ENCODE assay signal across 8 cellular contexts in genomic region chr1:230642263-230642959, GRCh38. TPM values are rescaled to one million over a fixed set of nuclear protein-coding genes. Genes with fewer than 3 reads are reported as not detected.
DNase-seq lines count a peak whose midpoint lies in the region; ATAC-seq, FAIRE-seq and TF ChIP-seq lines count a peak whose summit lies in the region.

A gene with protein sequence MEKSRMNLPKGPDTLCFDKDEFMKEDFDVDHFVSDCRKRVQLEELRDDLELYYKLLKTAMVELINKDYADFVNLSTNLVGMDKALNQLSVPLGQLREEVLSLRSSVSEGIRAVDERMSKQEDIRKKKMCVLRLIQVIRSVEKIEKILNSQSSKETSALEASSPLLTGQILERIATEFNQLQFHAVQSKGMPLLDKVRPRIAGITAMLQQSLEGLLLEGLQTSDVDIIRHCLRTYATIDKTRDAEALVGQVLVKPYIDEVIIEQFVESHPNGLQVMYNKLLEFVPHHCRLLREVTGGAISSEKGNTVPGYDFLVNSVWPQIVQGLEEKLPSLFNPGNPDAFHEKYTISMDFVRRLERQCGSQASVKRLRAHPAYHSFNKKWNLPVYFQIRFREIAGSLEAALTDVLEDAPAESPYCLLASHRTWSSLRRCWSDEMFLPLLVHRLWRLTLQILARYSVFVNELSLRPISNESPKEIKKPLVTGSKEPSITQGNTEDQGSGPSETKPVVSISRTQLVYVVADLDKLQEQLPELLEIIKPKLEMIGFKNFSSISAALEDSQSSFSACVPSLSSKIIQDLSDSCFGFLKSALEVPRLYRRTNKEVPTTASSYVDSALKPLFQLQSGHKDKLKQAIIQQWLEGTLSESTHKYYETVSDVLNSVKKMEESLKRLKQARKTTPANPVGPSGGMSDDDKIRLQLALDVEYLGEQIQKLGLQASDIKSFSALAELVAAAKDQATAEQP (plus strand): TSS chr1:230642481. CDS start chr1:230642607, 126 bp downstream.

- H3K9ac ChIP-seq in HUES6 (ENCODE audit: low read length) (peak within 1 kb of the TSS; percentile 92), OCI-LY1 (ENCODE audit: low read length) (peak within 1 kb of the TSS; percentile 76), endothelial cell of umbilical vein (replicated peaks; ENCODE audit: extremely low read depth, insufficient read depth, low read length) (peak within 1 kb of the TSS; percentile 18)

- dilution Hi-C loops in endothelial cell of umbilical vein (cut with MboI; ENCODE audit: extremely low pct_ligation_motif_present, low sequenced_read_pairs) = no loop called here

- peak; percentile 93 for FAIRE-seq in endothelial cell of umbilical vein (lab: Jason Lieb, UNC)

- DNase-seq in DMS 273 (lab: John Stamatoyannopoulos, UW; ENCODE audit: unreplicated experiment) (peak; percentile 98), endothelial cell of umbilical vein (ENCODE audit: low read depth, low spot score) (peak; percentile 94), middle frontal gyrus (ENCODE audit: extremely low spot score, low spot score) (peak; percentile 88)
- peak; percentile 100 for DNase-seq in activated CD8-positive, alpha-beta memory T cell treated with anti-CD3 and anti-CD28 coated beads, Interleukin-2, amount 50 U/mL, for 48 hours
- peak; percentile 94 to 97 for DNase-seq in stimulated activated CD8-positive, alpha-beta memory T cell treated with anti-CD3 and anti-CD28 coated beads, Interleukin-4, amount 100 ng/mL, for 1 hour (ENCODE audit: low read depth in 2 of 2, low spot score in 1 of 2)

- TSS peak; percentile 70 for BruUV-seq in endothelial cell of umbilical vein (replicated peaks; lab: Mats Ljungman, UMichigan)

- POLR2A ChIA-PET in endothelial cell of umbilical vein (lab: Charles Lee) = interaction anchor here (0.6 kb wide), 1 partner anchor 226 kb away, joined by 5 read pairs; the partner anchor contains the start of gene C1orf198

- H3K4me2 ChIP-seq in OCI-LY1 (ENCODE audit: low read length) (peak within 1 kb of the TSS; percentile 93), endothelial cell of umbilical vein (ENCODE audit: insufficient read depth, low read length) (peak within 1 kb of the TSS; percentile 77)

- H3K9me2 ChIP-seq in OCI-LY1 (ENCODE audit: low read depth, low read length) = no peaks in the 10 kb centered on the region

- H2AFZ ChIP-seq in OCI-LY1 (ENCODE audit: low read length) (peak within 1 kb of the TSS; percentile 44), endothelial cell of umbilical vein (ENCODE audit: low read depth, low read length) (peak within 1 kb of the TSS; percentile 81)

- H3K9me3 ChIP-seq in HUES6 (ENCODE audit: control insufficient read depth, insufficient read depth, low read depth, low read length) (no peaks in the 10 kb centered on the region), OCI-LY1 (ENCODE audit: low read length) (no peaks in the 10 kb centered on the region), endothelial cell of umbilical vein (replicated peaks; ENCODE audit: control insufficient read depth, insufficient read depth, low read length) (no peaks in the 10 kb centered on the region)

- no peaks in the 10 kb centered on the region for H4K20me1 ChIP-seq in OCI-LY1 (ENCODE audit: insufficient read depth, low read length)
- no peaks in the 10 kb centered on the region for H4K20me1 ChIP-seq in endothelial cell of umbilical vein (replicated peaks; ENCODE audit: control insufficient read depth, extremely low read depth, insufficient read depth, low read length)

- H3K4me3 ChIP-seq in HUES6 (ENCODE audit: low read depth, low read length) (peak within 1 kb of the TSS; percentile 100), OCI-LY1 (ENCODE audit: low read depth, low read length, poor library complexity, severe bottlenecking) (peak within 1 kb of the TSS; percentile 80), endothelial cell of umbilical vein (replicated peaks in 1 of 3; ENCODE audit: insufficient read depth in 1 of 3, low read depth in 1 of 3, low read length in 3 of 3) (peak within 1 kb of the TSS; percentile 4 to 95 (median 47))

- peak within 1 kb of the TSS; percentile 78; the same call in 1 of the 2 replicates for H3K27ac ChIP-seq in HUES6 (ENCODE audit: low read depth, low read length)
- H3K27ac ChIP-seq in OCI-LY1 (ENCODE audit: low read depth, low read length, poor library complexity, severe bottlenecking) = peak within 1 kb of the TSS; percentile 8
- no peak within 1 kb of the TSS for H3K27ac ChIP-seq in endothelial cell of umbilical vein (ENCODE audit: insufficient read depth, low read depth, low read length)

- peak; percentile 90 for TF ChIP-seq CTCF in OCI-LY1 (IDR thresholded peaks at IDR 0.05; ENCODE audit: low read length)
- peak; percentile 100 for TF ChIP-seq CTCF in endothelial cell of umbilical vein (IDR thresholded peaks at IDR 0.05; ENCODE audit: extremely low read depth in 1 of 2, insufficient read depth in 1 of 2, low read depth in 1 of 2, low read length in 2 of 2)

- no peaks in the 10 kb centered on the region for H3F3A ChIP-seq in OCI-LY1 (ENCODE audit: insufficient read depth, low read length)

- ATAC-seq in GM21423 (IDR thresholded peaks at IDR 0.05; ENCODE audit: unreplicated experiment) = peak; percentile 95

- peaks cover 11% of the 10 kb centered on the region; the same call in 1 of the 2 replicates for H3K4me1 ChIP-seq in HUES6 (ENCODE audit: control insufficient read depth, insufficient read depth, low read length)
- H3K4me1 ChIP-seq in OCI-LY1 (ENCODE audit: insufficient read depth, low read length, severe bottlenecking) = peaks cover 27% of the 10 kb centered on the region
- H3K4me1 ChIP-seq in endothelial cell of umbilical vein (ENCODE audit: control insufficient read depth, extremely low read depth, insufficient read depth, low read length) = peaks cover 12% of the 10 kb centered on the region

- CTCF ChIA-PET in endothelial cell of umbilical vein (lab: Charles Lee) = interaction anchor here (0.6 to 1.8 kb wide), 11 partner anchors 8 to 618 kb away, joined by 3 to 8 read pairs (median 4); partner anchors contain the start of genes ARV1, PGBD5 and TTC13

- H3K79me2 ChIP-seq in OCI-LY1 (ENCODE audit: insufficient read depth, low read length) (peaks cover 31% of the 10 kb centered on the region), endothelial cell of umbilical vein (ENCODE audit: control insufficient read depth, insufficient read depth, low read length) (peaks cover 31% of the 10 kb centered on the region)

- intact Hi-C loops in endothelial cell of umbilical vein (cut with micrococcal nuclease) = loop anchor here (1.0 to 5.0 kb wide), 11 partner anchors 112 to 1185 kb away; partner anchors contain the start of genes TSNAX and TTC13

- H3K27me3 ChIP-seq in HUES6 (ENCODE audit: control insufficient read depth, insufficient read depth, low read length) = peaks cover 6% of the 10 kb centered on the region; the same call in 1 of the 2 replicates
- H3K27me3 ChIP-seq in OCI-LY1 (ENCODE audit: insufficient read depth, low read length) = no peaks in the 10 kb centered on the region
- peaks cover 6 to 8% of the 10 kb centered on the region in 2 experiments for H3K27me3 ChIP-seq in endothelial cell of umbilical vein (ENCODE audit: control insufficient read depth in 2 of 2, insufficient read depth in 2 of 2, low read length in 2 of 2)

- TF ChIP-seq POLR2A in endothelial cell of umbilical vein (IDR thresholded peaks at IDR 0.05; ENCODE audit: low read depth, low read length) = peak; percentile 65

- H3K36me3 ChIP-seq in HUES6 (ENCODE audit: control insufficient read depth, insufficient read depth, low read length) = no peaks in the 10 kb centered on the region; the same call in 1 of the 2 replicates
- peaks cover 7% of the 10 kb centered on the region for H3K36me3 ChIP-seq in OCI-LY1 (ENCODE audit: insufficient read depth, low read length)
- H3K36me3 ChIP-seq in endothelial cell of umbilical vein (ENCODE audit: control insufficient read depth in 2 of 2, extremely low read depth in 1 of 2, insufficient read depth in 2 of 2, low read length in 2 of 2) = no peaks in the 10 kb centered on the region

- H3K9me1 ChIP-seq in endothelial cell of umbilical vein (replicated peaks; ENCODE audit: control insufficient read depth, extremely low read depth, insufficient read depth, low read length) = no peaks in the 10 kb centered on the region

TF ChIP-seq in endothelial cell of umbilical vein, 7 proteins besides CTCF, POLR2A, EP300 and RAD21:
- no peak for TF ChIP-seq JUN (IDR thresholded peaks at IDR 0.05; ENCODE audit: borderline replicate concordance, insufficient read depth, insufficient read length, low read depth)
- TF ChIP-seq GATA2 (IDR thresholded peaks at IDR 0.05; ENCODE audit: insufficient read depth, insufficient read length, low read depth, low read length) = no peak
- peak; percentile 3 for TF ChIP-seq MAX (IDR thresholded peaks at IDR 0.05; ENCODE audit: insufficient read depth, insufficient read length)
- no peak for TF ChIP-seq EZH2 (IDR thresholded peaks at IDR 0.05; ENCODE audit: borderline replicate concordance, low read depth, low read length, severe bottlenecking)
- peak; percentile 81 for TF ChIP-seq POLR2AphosphoS5 (IDR thresholded peaks at IDR 0.05; ENCODE audit: insufficient read depth, low read depth, low read length)

RNA-seq across cellular contexts. Expression of the gene that starts here (rescaled TPM):
- total RNA-seq in endothelial cell of umbilical vein = 20.7 and 24.2 TPM in 2 replicates
- polyA plus RNA-seq in endothelial cell of umbilical vein = 6.1 and 7.6 TPM in 2 replicates
- polyA plus RNA-seq in endothelial cell of umbilical vein (2011; cell fraction: cytosol; rRNA removed) = 9.3 and 9.6 TPM in 2 replicates
- polyA plus RNA-seq in endothelial cell of umbilical vein (2011; cell fraction: nucleus; rRNA removed) = 25.8 and 28.7 TPM in 2 replicates
- 11.3 and 14.0 TPM in 2 replicates for polyA plus RNA-seq in endothelial cell of umbilical vein (2012)
- polyA minus RNA-seq in endothelial cell of umbilical vein = 13.1 TPM in 2 replicates
- polyA minus RNA-seq in endothelial cell of umbilical vein (2011; cell fraction: cytosol; rRNA and poly(A)+ RNA removed) = 11.4 TPM
- 14.0 and 19.5 TPM in 2 replicates for polyA minus RNA-seq in endothelial cell of umbilical vein (2011; cell fraction: nucleus; rRNA and poly(A)+ RNA removed)

Comparison
In these comparisons a context has a peak if more than half of its experiments do, and no peak if none do; other contexts are left out.
1. H3K4me3 ChIP-seq: peak in every context shown above with its lines; median percentile 100 in HUES6; 80 in OCI-LY1; 47 in endothelial cell of umbilical vein.
2. H3K9ac ChIP-seq: peak in every context shown above with its lines; median percentile 92 in HUES6; 76 in OCI-LY1; 18 in endothelial cell of umbilical vein.